In genomic region chr12:6915023-6915788, GRCh38 we compare ENCODE assay signal across 6 cellular contexts. TPM values are rescaled to one million over a fixed set of nuclear protein-coding genes. Genes with fewer than 3 reads are reported as not detected.
A peak's percentile ranks its signal among the peaks of the same experiment; 100 is the strongest.
DNase-seq lines count a peak whose midpoint lies in the region; ATAC-seq and TF ChIP-seq lines count a peak whose summit lies in the region.

No MANE protein-coding gene starts in this region.

- CTCF ChIA-PET in HEK293 (lab: Yijun Ruan, JAX): no interaction called here

- H3K27me3 ChIP-seq in left lung (peaks cover 0 to 40% of the 10 kb centered on the region in 2 donors), foreskin keratinocyte (peaks cover 29% of the 10 kb centered on the region)

- H3K27ac ChIP-seq in HEK293 (ENCODE audit: extremely low read depth, low read depth, low read length) (peak overlapping the region; percentile 51; the same call in 1 of the 2 replicates), left lung (peak overlapping the region; percentile 61 to 66), foreskin keratinocyte (no peak overlapping the region)

- ATAC-seq in left lung: peak; percentile 22
- no peak for ATAC-seq in GM18498 (IDR thresholded peaks at IDR 0.05; ENCODE audit: unreplicated experiment)
- no peak for ATAC-seq in foreskin keratinocyte
- ATAC-seq in HG03469 (IDR thresholded peaks at IDR 0.05; ENCODE audit: unreplicated experiment): no peak

- H3K4me3 ChIP-seq in HEK293 (ENCODE audit: low read depth, low read length) (peak overlapping the region; percentile 60), WI38 (ENCODE audit: low read depth, low read length) (peak overlapping the region; percentile 78), left lung (peak overlapping the region; percentile 44 to 58)

- DNase-seq in left lung: peak in 1 of 2 donors; percentile 33
- no peak for DNase-seq in foreskin keratinocyte

- H3K4me1 ChIP-seq in HEK293 (ENCODE audit: control insufficient read depth, insufficient read depth, low read length) (peaks cover 7% of the 10 kb centered on the region), left lung (peaks cover 0 to 24% of the 10 kb centered on the region in 2 donors), foreskin keratinocyte (peaks cover 18% of the 10 kb centered on the region)

- H3K36me3 ChIP-seq in HEK293 (ENCODE audit: control insufficient read depth in 2 of 2, insufficient read depth in 1 of 2, low read length in 2 of 2): peaks cover 9 to 36% of the 10 kb centered on the region in 2 experiments; a peak in 2 of 3 replicates
- H3K36me3 ChIP-seq in left lung: peaks cover 0 to 12% of the 10 kb centered on the region in 2 donors

- no peaks in the 10 kb centered on the region for H3K9me3 ChIP-seq in HEK293 (ENCODE audit: control insufficient read depth, insufficient read depth, low read depth, low read length)
- H3K9me3 ChIP-seq in left lung: no peaks in the 10 kb centered on the region

- POLR2A ChIA-PET in HEK293 (lab: Yijun Ruan, JAX): interaction anchor here (1.7 kb wide), 2 partner anchors 10 to 43 kb away, joined by 7 to 8 read pairs; partner anchors contain the start of gene SPSB2

- intact Hi-C loops in left lung (cut with DNase I): no loop called here

- TF ChIP-seq CTCF in HEK293 (tag by site-specific recombination; IDR thresholded peaks at IDR 0.05) (no peak), WI38 (IDR thresholded peaks at IDR 0.05; ENCODE audit: low read depth, low read length) (no peak), left lung (IDR thresholded peaks at IDR 0.05) (no peak), foreskin keratinocyte (conservative IDR thresholded peaks at IDR 0.05) (no peak)

TF ChIP-seq in HEK293, 187 proteins besides CTCF, POLR2A, EP300 and RAD21:
- TF ChIP-seq PATZ1 (tag by site-specific recombination; IDR thresholded peaks at IDR 0.05) (peak; percentile 58), ZNF221 (tag by site-specific recombination; IDR thresholded peaks at IDR 0.05; ENCODE audit: borderline replicate concordance) (no peak), SP3 (tag by site-specific recombination; IDR thresholded peaks at IDR 0.05) (peak; percentile 76), ZFHX2 (tag by site-specific recombination; conservative IDR thresholded peaks at IDR 0.05) (peak; percentile 43), ZNF76 (tag by site-specific recombination; IDR thresholded peaks at IDR 0.05; ENCODE audit: borderline replicate concordance, low read depth) (peak; percentile 28; the same call in 1 of the 2 replicates), ZBTB1 (tag by site-specific recombination; IDR thresholded peaks at IDR 0.05) (no peak), GLIS1 (tag by site-specific recombination; IDR thresholded peaks at IDR 0.05) (peak; percentile 62; the same call in 1 of the 2 replicates), ZNF398 (tag by site-specific recombination; IDR thresholded peaks at IDR 0.05) (peak; percentile 61), GLI2 (tag by site-specific recombination; IDR thresholded peaks at IDR 0.05; ENCODE audit: borderline replicate concordance, low read depth) (no peak), ELK4 (IDR thresholded peaks at IDR 0.05; ENCODE audit: borderline replicate concordance, low read depth, low read length) (no peak), ZNF121 (tag by site-specific recombination; IDR thresholded peaks at IDR 0.05) (no peak), ZBTB20 (tag by site-specific recombination; IDR thresholded peaks at IDR 0.05) (peak; percentile 63; the same call in 1 of the 2 replicates), INSM2 (tag by site-specific recombination; IDR thresholded peaks at IDR 0.05) (0 out of 2 replicates have a peak, but pooled peaks have one; percentile 3), ZNF341 (tag by site-specific recombination; IDR thresholded peaks at IDR 0.05; ENCODE audit: low read depth) (peak; percentile 73), KLF9 (tag by site-specific recombination; IDR thresholded peaks at IDR 0.05; ENCODE audit: low read depth) (0 out of 2 replicates have a peak, but pooled peaks have one; percentile 37), KLF1 (tag by site-specific recombination; IDR thresholded peaks at IDR 0.05) (peak; percentile 58), ZNF571 (tag by site-specific recombination; IDR thresholded peaks at IDR 0.05) (no peak), SP7 (tag by site-specific recombination; IDR thresholded peaks at IDR 0.05) (no peak), ZNF311 (tag by site-specific recombination; IDR thresholded peaks at IDR 0.05; ENCODE audit: borderline replicate concordance) (no peak), SP2 (tag by site-specific recombination; IDR thresholded peaks at IDR 0.05) (peak; percentile 53), ZNF366 (tag by site-specific recombination; conservative IDR thresholded peaks at IDR 0.05) (peak; percentile 60; the same call in 1 of the 2 replicates), GLIS2 (tag by site-specific recombination; IDR thresholded peaks at IDR 0.05) (peak; percentile 67), ZNF266 (tag by site-specific recombination; IDR thresholded peaks at IDR 0.05; ENCODE audit: low read depth) (0 out of 2 replicates have a peak, but pooled peaks have one; percentile 7), MZF1 (tag by site-specific recombination; IDR thresholded peaks at IDR 0.05; ENCODE audit: borderline replicate concordance) (peak; percentile 76), EGR2 (tag by site-specific recombination; IDR thresholded peaks at IDR 0.05; ENCODE audit: low read depth) (peak; percentile 52)

RNA-seq across cellular contexts. Expression of gene ENO2, which starts 0.8 kb away (rescaled TPM):
- total RNA-seq in left lung (10 to 100 TPM; 42.3 to 50.0 TPM), foreskin keratinocyte (1.5 and 2.0 TPM in 2 replicates)
- 1.7 and 1.8 TPM in 2 replicates for polyA plus RNA-seq in foreskin keratinocyte

RNA-seq across cellular contexts. Expression of gene LRRC23, which starts 10.6 kb away (rescaled TPM):
- total RNA-seq in left lung: 10 to 100 TPM; 11.0 to 14.8 TPM
- 4.7 and 6.0 TPM in 2 replicates for total RNA-seq in foreskin keratinocyte
- 5.8 and 7.0 TPM in 2 replicates for polyA plus RNA-seq in foreskin keratinocyte

RNA-seq across cellular contexts. Expression of gene ATN1, which starts 12.6 kb away (rescaled TPM):
- total RNA-seq in left lung (100 to 1,000 TPM in 1 of 2 donors, 10 to 100 TPM in 1; 96.9 to 107 TPM), foreskin keratinocyte (15.0 and 18.3 TPM in 2 replicates)
- 35.1 and 37.2 TPM in 2 replicates for polyA plus RNA-seq in foreskin keratinocyte

RNA-seq across cellular contexts. Expression of gene RNU7-1, which starts 28.4 kb away (rescaled TPM):
- total RNA-seq in left lung (not detected), foreskin keratinocyte (not detected in 2 replicates)
- polyA plus RNA-seq in foreskin keratinocyte: not detected in 2 replicates

RNA-seq across cellular contexts. Expression of gene C12orf57, which starts 28.6 kb away (rescaled TPM):
- total RNA-seq in left lung (100 to 1,000 TPM; 159 to 194 TPM), foreskin keratinocyte (119 and 147 TPM in 2 replicates)
- 177 and 232 TPM in 2 replicates for polyA plus RNA-seq in foreskin keratinocyte

Comparison
In these comparisons a context has a peak if more than half of its experiments do, and no peak if none do; other contexts are left out.
1. RNA of gene ENO2, which starts 0.8 kb away (total RNA-seq): 42.3 to 50.0 TPM in left lung; 1.5 to 2.0 TPM in foreskin keratinocyte; every median in the first group is over 10 times any median in the second.
2. Peak in every context shown above with its lines, with median percentiles within 50 percentile points of each other: H3K4me3 ChIP-seq.